1 cellular context compared by ENCODE assay signal in genomic region chr22:18961201-18961600, GRCh38. TPM values are rescaled to one million over a fixed set of nuclear protein-coding genes. Genes with fewer than 3 reads are reported as not detected.
"Had no signal": no experiment of that assay in that cellular context is flagged by ENCODE, and none has a peak within 500 bp of the region (broad histone marks: within the 10 kb centered on the region; RNA-seq: fewer than 3 reads in every experiment).

No MANE protein-coding gene starts in this region.

RNA-seq across cellular contexts. Expression of gene PRODH, which starts 25.1 kb away (rescaled TPM):
- total RNA-seq: lung microvascular endothelial cell had no signal
